25 cellular contexts compared by ENCODE assay signal in genomic region chr14:99643343-99643742, GRCh38. TPM values are rescaled to one million over a fixed set of nuclear protein-coding genes. Genes with fewer than 3 reads are reported as not detected.
"Had no signal": no experiment of that assay in that cellular context is flagged by ENCODE, and none has a peak within 500 bp of the region (broad histone marks: within the 10 kb centered on the region; RNA-seq: fewer than 3 reads in every experiment).

No MANE protein-coding gene starts in this region.

- H3K36me3 Mint-ChIP-seq: activated CD4-positive, alpha-beta memory T cell treated with anti-CD3 and anti-CD28 coated beads for 36 hours; activated naive CD4-positive, alpha-beta T cell treated with anti-CD3 and anti-CD28 coated beads, Interleukin-2, amount 50 U/mL, for 24 hours; immature natural killer cell; memory B cell; naive thymus-derived CD8-positive, alpha-beta T cell had no signal

- H3K9ac ChIP-seq: parathyroid adenoma had no signal

- H3K4me1 ChIP-seq: parathyroid adenoma had no signal

- H3K36me3 ChIP-seq: adrenal gland, breast epithelium, esophagus muscularis mucosa, gastroesophageal sphincter, heart right ventricle, left ventricle myocardium inferior, sigmoid colon, spleen, tibial nerve, uterus had no signal

- ATAC-seq: activated T-cell treated with anti-CD3 and anti-CD28 coated beads, Interleukin-2, amount 50 U/mL, for 4 hours; gastroesophageal sphincter; naive thymus-derived CD8-positive, alpha-beta T cell had no signal

- H3K9me3 Mint-ChIP-seq: activated CD4-positive, alpha-beta memory T cell treated with anti-CD3 and anti-CD28 coated beads for 36 hours; activated naive CD4-positive, alpha-beta T cell treated with anti-CD3 and anti-CD28 coated beads, Interleukin-2, amount 50 U/mL, for 24 hours; activated T-cell treated with anti-CD3 and anti-CD28 coated beads, Interleukin-2, amount 50 U/mL, for 4 hours; immature natural killer cell; memory B cell; naive thymus-derived CD8-positive, alpha-beta T cell had no signal

- H3K4me3 ChIP-seq: adrenal gland, breast epithelium, esophagus muscularis mucosa, gastroesophageal sphincter, heart right ventricle, left ventricle myocardium inferior, sigmoid colon, spleen, tibial nerve, uterus had no signal

- H3K79me2 ChIP-seq: parathyroid adenoma had no signal

- H2AFZ ChIP-seq: parathyroid adenoma had no signal

- H3K4me3 Mint-ChIP-seq: activated CD4-positive, alpha-beta memory T cell treated with anti-CD3 and anti-CD28 coated beads for 36 hours; activated naive CD4-positive, alpha-beta T cell treated with anti-CD3 and anti-CD28 coated beads, Interleukin-2, amount 50 U/mL, for 24 hours; activated T-cell treated with anti-CD3 and anti-CD28 coated beads, Interleukin-2, amount 50 U/mL, for 4 hours; immature natural killer cell; memory B cell had no signal

- H3K4me1 Mint-ChIP-seq: activated naive CD4-positive, alpha-beta T cell treated with anti-CD3 and anti-CD28 coated beads, Interleukin-2, amount 50 U/mL, for 24 hours; immature natural killer cell; memory B cell had no signal

- H3K27ac ChIP-seq: breast epithelium, esophagus muscularis mucosa, gastroesophageal sphincter, heart right ventricle, left ventricle myocardium inferior, parathyroid adenoma, sigmoid colon, spleen, tibial nerve, uterus had no signal

- DNase-seq: activated CD4-positive, alpha-beta memory T cell treated with anti-CD3 and anti-CD28 coated beads for 36 hours; activated CD4-positive, CD25-positive, alpha-beta regulatory T cell treated with anti-CD3 and anti-CD28 coated beads, Interleukin-2, amount 50 U/mL, for 72 hours; activated effector memory CD4-positive, alpha-beta T cell treated with anti-CD3 and anti-CD28 coated beads, Interleukin-2, amount 50 U/mL, for 16 hours; activated T-cell treated with anti-CD3 and anti-CD28 coated beads, Interleukin-2, amount 50 U/mL, for 4 hours; adrenal gland; cerebellar nuclear complex; effector CD8-positive, alpha-beta T cell; heart right ventricle; immature natural killer cell; kidney glomerular epithelial cell; left ventricle myocardium inferior; naive thymus-derived CD8-positive, alpha-beta T cell; sigmoid colon; spleen; stimulated activated naive CD4-positive, alpha-beta T cell treated with Interleukin-2 at 50 U/mL for 16 hours; T-helper 1 cell; T-helper 9 cell; uterus had no signal

- H3K27ac Mint-ChIP-seq: activated CD4-positive, alpha-beta memory T cell treated with anti-CD3 and anti-CD28 coated beads for 36 hours; activated naive CD4-positive, alpha-beta T cell treated with anti-CD3 and anti-CD28 coated beads, Interleukin-2, amount 50 U/mL, for 24 hours; immature natural killer cell; memory B cell had no signal

- H3K27me3 ChIP-seq: breast epithelium, sigmoid colon, uterus had no signal

- H3K9me3 ChIP-seq: adrenal gland, breast epithelium, esophagus muscularis mucosa, gastroesophageal sphincter, heart right ventricle, left ventricle myocardium inferior, sigmoid colon, spleen, tibial nerve, uterus had no signal

RNA-seq across cellular contexts. Expression of gene HHIPL1, which starts 1.6 kb away (rescaled TPM):
- total RNA-seq: activated T-cell treated with anti-CD3 and anti-CD28 coated beads, Interleukin-2, amount 50 U/mL, for 4 hours had no signal
- polyA plus RNA-seq: immature natural killer cell; naive thymus-derived CD8-positive, alpha-beta T cell had no signal

RNA-seq across cellular contexts. Expression of gene CYP46A1, which starts 40.8 kb away (rescaled TPM):
- polyA plus RNA-seq: immature natural killer cell had no signal
